31 cellular contexts compared by ENCODE assay signal in genomic region chr1:232987046-232987445, GRCh38.
"Had no signal": no experiment of that assay in that cellular context is flagged by ENCODE, and none has a peak within 500 bp of the region (broad histone marks: within the 10 kb centered on the region; RNA-seq: fewer than 3 reads in every experiment).

No MANE protein-coding gene starts in this region.

- H3K9me3 Mint-ChIP-seq: activated CD4-positive, alpha-beta memory T cell treated with anti-CD3 and anti-CD28 coated beads for 36 hours; activated CD4-positive, alpha-beta T cell treated with anti-CD3 and anti-CD28 coated beads, Interleukin-2, amount 10 ng/mL, durations not matched to agents 24 days and 14 days; activated naive CD4-positive, alpha-beta T cell treated with anti-CD3 and anti-CD28 coated beads, Interleukin-2, amount 10 ng/mL, durations not matched to agents 7 days and 5 days; activated naive CD4-positive, alpha-beta T cell treated with anti-CD3 and anti-CD28 coated beads, Interleukin-2, amount 50 U/mL, for 72 hours; activated naive CD8-positive, alpha-beta T cell treated with anti-CD3 and anti-CD28 coated beads, Interleukin-2, amount 10 ng/mL, durations not matched to agents 7 days and 5 days; activated T-cell treated with anti-CD3 and anti-CD28 coated beads, Interleukin-2, amount 50 U/mL, for 24 hours; activated T-cell treated with anti-CD3 and anti-CD28 coated beads, Interleukin-2, amount 50 U/mL, for 72 hours; dendritic cell treated with granulocyte-macrophage colony-stimulating factor and Interleukin-4, amounts not matched to agents 40 ng/mL and 50 ng/mL, for 4 days; effector memory CD8-positive, alpha-beta T cell had no signal

- H3K27ac ChIP-seq: ascending aorta, breast epithelium, cardiac muscle cell, colonic mucosa, dorsolateral prefrontal cortex, esophagus muscularis mucosa, foreskin keratinocyte, gastrocnemius medialis, heart left ventricle had no signal

- H3K4me1 Mint-ChIP-seq: activated CD4-positive, alpha-beta T cell treated with anti-CD3 and anti-CD28 coated beads for 36 hours had no signal

- H3K4me3 Mint-ChIP-seq: activated CD4-positive, alpha-beta memory T cell treated with anti-CD3 and anti-CD28 coated beads for 36 hours; activated CD4-positive, alpha-beta T cell treated with anti-CD3 and anti-CD28 coated beads for 36 hours; activated CD4-positive, alpha-beta T cell treated with anti-CD3 and anti-CD28 coated beads, Interleukin-2, amount 10 ng/mL, durations not matched to agents 24 days and 14 days; activated CD8-positive, alpha-beta T cell treated with anti-CD3 and anti-CD28 coated beads, Interleukin-2, amount 10 ng/mL, durations not matched to agents 7 days and 5 days; activated naive CD4-positive, alpha-beta T cell treated with anti-CD3 and anti-CD28 coated beads, Interleukin-2, amount 10 ng/mL, durations not matched to agents 7 days and 5 days; activated naive CD8-positive, alpha-beta T cell treated with anti-CD3 and anti-CD28 coated beads, Interleukin-2, amount 10 ng/mL, durations not matched to agents 7 days and 5 days; activated T-cell treated with anti-CD3 and anti-CD28 coated beads, Interleukin-2, amount 50 U/mL, for 24 hours; activated T-cell treated with anti-CD3 and anti-CD28 coated beads, Interleukin-2, amount 50 U/mL, for 72 hours; brain; dendritic cell treated with granulocyte-macrophage colony-stimulating factor and Interleukin-4, amounts not matched to agents 40 ng/mL and 50 ng/mL, for 4 days; effector memory CD8-positive, alpha-beta T cell had no signal

- DNase-seq: activated CD4-positive, alpha-beta memory T cell treated with anti-CD3 and anti-CD28 coated beads for 36 hours; activated CD4-positive, alpha-beta T cell treated with anti-CD3 and anti-CD28 coated beads for 36 hours; activated CD4-positive, alpha-beta T cell treated with anti-CD3 and anti-CD28 coated beads, Interleukin-2, amount 10 ng/mL, durations not matched to agents 24 days and 14 days; activated CD4-positive, CD25-positive, alpha-beta regulatory T cell; activated CD4-positive, CD25-positive, alpha-beta regulatory T cell treated with anti-CD3 and anti-CD28 coated beads, Interleukin-2, amount 50 U/mL, for 72 hours; activated CD8-positive, alpha-beta T cell treated with anti-CD3 and anti-CD28 coated beads, Interleukin-2, amount 10 ng/mL, durations not matched to agents 7 days and 5 days; activated gamma-delta T cell; activated naive CD4-positive, alpha-beta T cell; activated naive CD4-positive, alpha-beta T cell treated with anti-CD3 and anti-CD28 coated beads, Interleukin-2, amount 10 ng/mL, durations not matched to agents 7 days and 5 days; activated naive CD8-positive, alpha-beta T cell treated with anti-CD3 and anti-CD28 coated beads, Interleukin-2, amount 10 ng/mL, durations not matched to agents 7 days and 5 days; activated T-cell treated with anti-CD3 and anti-CD28 coated beads for 4 hours; activated T-cell treated with anti-CD3 and anti-CD28 coated beads, Interleukin-2, amount 50 U/mL, for 24 hours; activated T-cell treated with anti-CD3 and anti-CD28 coated beads, Interleukin-2, amount 50 U/mL, for 72 hours; central memory CD4-positive, alpha-beta T cell; cerebellar nuclear complex; colonic mucosa; dorsolateral prefrontal cortex; effector memory CD8-positive, alpha-beta T cell; erythroblast; foreskin keratinocyte; gastrocnemius medialis; glutamatergic neuron; heart left ventricle; T-helper 2 cell had no signal

- H3K9me3 ChIP-seq: ascending aorta, breast epithelium, colonic mucosa, esophagus muscularis mucosa, gastrocnemius medialis, heart left ventricle had no signal

- H3K36me3 ChIP-seq: ascending aorta, breast epithelium, cardiac muscle cell, colonic mucosa, gastrocnemius medialis, heart left ventricle had no signal

- H3K27me3 Mint-ChIP-seq: activated CD4-positive, alpha-beta memory T cell treated with anti-CD3 and anti-CD28 coated beads for 36 hours; activated CD4-positive, alpha-beta T cell treated with anti-CD3 and anti-CD28 coated beads for 36 hours; activated CD4-positive, alpha-beta T cell treated with anti-CD3 and anti-CD28 coated beads, Interleukin-2, amount 10 ng/mL, durations not matched to agents 24 days and 14 days; activated naive CD4-positive, alpha-beta T cell treated with anti-CD3 and anti-CD28 coated beads, Interleukin-2, amount 10 ng/mL, durations not matched to agents 7 days and 5 days; activated naive CD8-positive, alpha-beta T cell treated with anti-CD3 and anti-CD28 coated beads, Interleukin-2, amount 10 ng/mL, durations not matched to agents 7 days and 5 days; activated T-cell treated with anti-CD3 and anti-CD28 coated beads, Interleukin-2, amount 50 U/mL, for 24 hours; dendritic cell treated with granulocyte-macrophage colony-stimulating factor and Interleukin-4, amounts not matched to agents 40 ng/mL and 50 ng/mL, for 4 days; effector memory CD8-positive, alpha-beta T cell had no signal

- H3K4me3 ChIP-seq: ascending aorta, breast epithelium, cardiac muscle cell, colonic mucosa, dorsolateral prefrontal cortex, esophagus muscularis mucosa, gastrocnemius medialis, heart left ventricle had no signal

- H3K4me1 ChIP-seq: ascending aorta, breast epithelium, colonic mucosa, esophagus muscularis mucosa, foreskin keratinocyte had no signal

- H3K27ac Mint-ChIP-seq: activated CD4-positive, alpha-beta memory T cell treated with anti-CD3 and anti-CD28 coated beads for 36 hours; activated CD4-positive, alpha-beta T cell treated with anti-CD3 and anti-CD28 coated beads for 36 hours; activated CD4-positive, alpha-beta T cell treated with anti-CD3 and anti-CD28 coated beads, Interleukin-2, amount 10 ng/mL, durations not matched to agents 24 days and 14 days; activated CD8-positive, alpha-beta T cell treated with anti-CD3 and anti-CD28 coated beads, Interleukin-2, amount 10 ng/mL, durations not matched to agents 7 days and 5 days; activated naive CD4-positive, alpha-beta T cell treated with anti-CD3 and anti-CD28 coated beads, Interleukin-2, amount 10 ng/mL, durations not matched to agents 7 days and 5 days; activated naive CD8-positive, alpha-beta T cell treated with anti-CD3 and anti-CD28 coated beads, Interleukin-2, amount 10 ng/mL, durations not matched to agents 7 days and 5 days; activated T-cell treated with anti-CD3 and anti-CD28 coated beads, Interleukin-2, amount 50 U/mL, for 24 hours; activated T-cell treated with anti-CD3 and anti-CD28 coated beads, Interleukin-2, amount 50 U/mL, for 72 hours; brain; dendritic cell treated with granulocyte-macrophage colony-stimulating factor and Interleukin-4, amounts not matched to agents 40 ng/mL and 50 ng/mL, for 4 days had no signal

- ATAC-seq: activated CD4-positive, alpha-beta T cell treated with anti-CD3 and anti-CD28 coated beads for 36 hours; activated CD8-positive, alpha-beta T cell treated with anti-CD3 and anti-CD28 coated beads, Interleukin-2, amount 10 ng/mL, durations not matched to agents 7 days and 5 days; activated naive CD4-positive, alpha-beta T cell treated with anti-CD3 and anti-CD28 coated beads, Interleukin-2, amount 50 U/mL, for 72 hours; activated T-cell treated with anti-CD3 and anti-CD28 coated beads, Interleukin-2, amount 50 U/mL, for 72 hours; effector memory CD8-positive, alpha-beta T cell; gastrocnemius medialis had no signal

- H3K27me3 ChIP-seq: ascending aorta, breast epithelium, cardiac muscle cell, colonic mucosa, dorsolateral prefrontal cortex, esophagus muscularis mucosa, foreskin keratinocyte, gastrocnemius medialis, heart left ventricle had no signal
